In the genomic region with DNA sequence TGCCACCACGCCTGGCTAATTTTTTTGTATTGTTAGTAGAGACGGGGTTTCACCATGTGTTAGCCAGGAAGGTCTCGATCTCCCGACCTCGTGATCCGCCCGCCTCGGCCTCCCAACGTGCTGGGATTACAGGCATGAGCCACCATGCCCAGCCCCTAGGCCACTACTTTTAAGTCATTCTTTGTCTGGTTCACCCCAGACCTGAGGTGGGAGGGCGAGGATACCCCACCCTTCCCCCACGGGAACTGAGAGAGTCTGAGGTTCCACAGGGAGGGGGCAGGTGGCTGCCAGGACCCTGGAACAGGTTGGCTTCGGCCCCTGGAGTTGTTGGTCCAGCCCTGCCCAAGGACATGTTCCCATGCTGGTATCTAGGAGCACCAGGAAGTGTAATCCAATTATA, we compare ENCODE assay signal across 28 cellular contexts. TPM values are rescaled to one million over a fixed set of nuclear protein-coding genes. Genes with fewer than 3 reads are reported as not detected.
DNase-seq lines count a peak whose midpoint lies in the region; ATAC-seq, FAIRE-seq and TF ChIP-seq lines count a peak whose summit lies in the region.
"Had no signal": no experiment of that assay in that cellular context is flagged by ENCODE, and none has a peak within 500 bp of the region (broad histone marks: within the 10 kb centered on the region; RNA-seq: fewer than 3 reads in every experiment).

No MANE protein-coding gene starts in this region.

- no peak overlapping the region for H3K18ac ChIP-seq in neuronal stem cell (ENCODE audit: low read length)

- H2BK15ac ChIP-seq in neuronal stem cell (ENCODE audit: low read length): no peak overlapping the region

- no peak overlapping the region for H4K8ac ChIP-seq in neuronal stem cell (ENCODE audit: low read depth, low read length)

- peaks cover 3% of the 10 kb centered on the region for H3K4me1 Mint-ChIP-seq in T-helper 17 cell
- H3K4me1 Mint-ChIP-seq: IgD-negative memory B cell had no signal

- H2AK5ac ChIP-seq in neuronal stem cell (ENCODE audit: low read depth, low read length): no peak overlapping the region

- H3K27ac Mint-ChIP-seq in T-helper 17 cell: peak overlapping the region; percentile 24
- H3K27ac Mint-ChIP-seq: CD4-positive, alpha-beta T cell; IgD-negative memory B cell had no signal

- H3K27ac ChIP-seq in kidney (ENCODE audit: low read depth in 2 of 2, low read length in 2 of 2) (no peak overlapping the region), sigmoid colon (no peak overlapping the region), neuronal stem cell (replicated peaks; ENCODE audit: low read length) (no peak overlapping the region)
- H3K27ac ChIP-seq: 22Rv1, BLaER1, GM23248 had no signal

- in situ Hi-C loops in G401 (cut with HindIII; ENCODE audit: low sequenced_read_pairs): no loop called here

- H4K91ac ChIP-seq in neuronal stem cell (ENCODE audit: low read depth, low read length, poor library complexity): no peak overlapping the region

- no peaks in the 10 kb centered on the region for H3K27me3 Mint-ChIP-seq in T-helper 17 cell

- FAIRE-seq in kidney (lab: Jason Lieb, UNC): no peak
- FAIRE-seq: GM12891, RCC 7860 had no signal

- 86 to 90% methylated on average over 12 of the region's 12 CpGs for WGBS in sigmoid colon, 2 donors
- no CpG with 5 or more reads among the region's 12 CpGs for WGBS in neuronal stem cell (ENCODE audit: extremely low coverage in 2 of 2, insufficient read length in 2 of 2, insufficient replicate concordance in 1 of 2), 2 donors

- no peak for ATAC-seq in T-helper 17 cell

- H3K4ac ChIP-seq in neuronal stem cell (ENCODE audit: low read length): no peak overlapping the region

- H3K36me3 ChIP-seq in kidney (ENCODE audit: control insufficient read depth in 1 of 2, insufficient read depth in 2 of 2, low read length in 2 of 2) (no peaks in the 10 kb centered on the region), sigmoid colon (no peaks in the 10 kb centered on the region), neuronal stem cell (replicated peaks in 1 of 2; ENCODE audit: control insufficient read depth in 2 of 2, insufficient read depth in 2 of 2, low read length in 2 of 2) (no peaks in the 10 kb centered on the region)
- H3K36me3 ChIP-seq: BLaER1 had no signal

- no peak overlapping the region for H3K4me2 ChIP-seq in neuronal stem cell (ENCODE audit: insufficient read depth, low read length, poor library complexity, severe bottlenecking)
- H3K4me2 ChIP-seq: BLaER1 had no signal

- H2AFZ ChIP-seq in neuronal stem cell (ENCODE audit: low read length): no peak overlapping the region
- H2AFZ ChIP-seq: GM23248 had no signal

- no peak overlapping the region for H2BK5ac ChIP-seq in neuronal stem cell (ENCODE audit: low read length)

- H2BK120ac ChIP-seq in neuronal stem cell (ENCODE audit: low read depth, low read length): no peak overlapping the region

- TF ChIP-seq EP300 in sigmoid colon (IDR thresholded peaks at IDR 0.05): no peak

- no peak for TF ChIP-seq CTCF in kidney (IDR thresholded peaks at IDR 0.05; ENCODE audit: borderline replicate concordance, extremely low read depth, insufficient read depth)
- TF ChIP-seq CTCF in sigmoid colon (IDR thresholded peaks at IDR 0.05): no peak
- TF ChIP-seq CTCF in GM10266 (IDR thresholded peaks at IDR 0.05; ENCODE audit: control insufficient read depth, insufficient read depth, low read depth, missing control alignments): no peak

- H3K4me1 ChIP-seq in kidney (ENCODE audit: control insufficient read depth in 1 of 2, insufficient read depth in 1 of 2, low read depth in 1 of 2, low read length in 2 of 2) (no peaks in the 10 kb centered on the region), sigmoid colon (peaks cover 0 to 9% (median 3%) of the 10 kb centered on the region in 4 donors), neuronal stem cell (ENCODE audit: control insufficient read depth in 2 of 2, insufficient read depth in 1 of 2, low read depth in 1 of 2, low read length in 2 of 2) (no peaks in the 10 kb centered on the region)

- no peaks in the 10 kb centered on the region for H3K36me3 Mint-ChIP-seq in T-helper 17 cell (ENCODE audit: low read depth)

- intact Hi-C loops in kidney (cut with DNase I) (no loop called here), sigmoid colon (cut with DNase I) (no loop called here)

- H3K23ac ChIP-seq in neuronal stem cell (ENCODE audit: low read depth, low read length, poor library complexity): no peak overlapping the region

- H3K4me3 Mint-ChIP-seq in T-helper 17 cell: no peak overlapping the region
- H3K4me3 Mint-ChIP-seq: CD4-positive, alpha-beta T cell; IgD-negative memory B cell had no signal

- H3K27me3 ChIP-seq in sigmoid colon: no peaks in the 10 kb centered on the region
- H3K27me3 ChIP-seq in neuronal stem cell (ENCODE audit: control insufficient read depth in 3 of 3, insufficient read depth in 3 of 3, low read depth in 1 of 3, low read length in 3 of 3): no peaks in the 10 kb centered on the region
- H3K27me3 ChIP-seq: BLaER1 had no signal

- H3K9me3 ChIP-seq in T-helper 17 cell (ENCODE audit: control insufficient read depth, low read length, poor library complexity, severe bottlenecking) (no peaks in the 10 kb centered on the region), kidney (ENCODE audit: control insufficient read depth in 1 of 2, low read length in 2 of 2) (no peaks in the 10 kb centered on the region), sigmoid colon (no peaks in the 10 kb centered on the region), neuronal stem cell (replicated peaks in 1 of 2; ENCODE audit: control insufficient read depth in 2 of 2, insufficient read depth in 1 of 2, low read depth in 1 of 2, low read length in 2 of 2) (no peaks in the 10 kb centered on the region)
- H3K9me3 ChIP-seq: BLaER1 had no signal

- no peak overlapping the region for H3K4me3 ChIP-seq in kidney (ENCODE audit: low read length in 2 of 2)
- no peak overlapping the region for H3K4me3 ChIP-seq in sigmoid colon
- no peak overlapping the region for H3K4me3 ChIP-seq in neuronal stem cell (ENCODE audit: low read length in 2 of 2)
- H3K4me3 ChIP-seq: BLaER1, GM23248 had no signal

- TF ChIP-seq POLR2A in sigmoid colon (IDR thresholded peaks at IDR 0.05): no peak

- H3K9ac ChIP-seq in kidney (ENCODE audit: low read length in 2 of 2) (no peak overlapping the region), neuronal stem cell (ENCODE audit: low read depth, low read length, poor library complexity) (no peak overlapping the region)
- H3K9ac ChIP-seq: BLaER1, GM23248 had no signal

- H3K79me1 ChIP-seq in neuronal stem cell (ENCODE audit: low read depth, low read length): no peaks in the 10 kb centered on the region

- H3K14ac ChIP-seq in neuronal stem cell (ENCODE audit: low read length): no peak overlapping the region

- DNase-seq in activated effector memory CD4-positive, alpha-beta T cell treated with anti-CD3 and anti-CD28 coated beads, Interleukin-2, amount 50 U/mL, for 16 hours: peak; percentile 27
- DNase-seq in activated effector memory CD4-positive, alpha-beta T cell treated with Interleukin-2 at 50 U/mL for 16 hours: no peak
- no peak for DNase-seq in T-helper 17 cell
- DNase-seq in kidney: peak; percentile 34
- peak; percentile 50 for DNase-seq in sigmoid colon
- DNase-seq in GM10266 (ENCODE audit: extremely low spot score): no peak
- DNase-seq in neuronal stem cell (ENCODE audit: low spot score): no peak
- no peak for DNase-seq in G401 (ENCODE audit: low spot score)
- DNase-seq: ACHN; CD4-positive, alpha-beta T cell; COR-L47; DMS 273 treated with DMSO at 0.1 percent for 48 hours; DMS79 treated with DMSO at 0.1 percent for 48 hours; GM23248; HCEC 1CT; Karpas-422; MV-4-11; NCI-H1105 treated with DMSO at 0.1 percent for 48 hours; NCI-H2029 treated with DMSO at 0.1 percent for 48 hours; NCI-H2171; NCI-H526 treated with DMSO at 0.1 percent for 48 hours; OCI-M1; SHP77 treated with DMSO at 0.1 percent for 48 hours had no signal

- no peak overlapping the region for H2BK12ac ChIP-seq in neuronal stem cell (ENCODE audit: low read length)

RNA-seq across cellular contexts. Expression of a gene that starts 7.7 kb away (rescaled TPM):
- total RNA-seq in T-helper 17 cell: under 1 TPM; 0.32 to 0.34 TPM
- total RNA-seq in kidney: 58.7 TPM
- 11.0 TPM for polyA plus RNA-seq in kidney (ENCODE audit: insufficient read depth, low read depth, low replicate concordance)
- 10 to 100 TPM; 29.9 to 91.1 (median 50.7) TPM for total RNA-seq in sigmoid colon
- polyA plus RNA-seq in sigmoid colon: 10 to 100 TPM in 1 of 3 donors, 1 to 10 TPM in 2; 2.4 to 29.8 (median 6.5) TPM
- 63.6 TPM for polyA plus RNA-seq in neuronal stem cell (2013, experiment 1 of 2)
- 63.6 TPM for polyA plus RNA-seq in neuronal stem cell (2013, experiment 2 of 2)
- 23.0 and 26.6 TPM in 2 replicates for total RNA-seq in G401 (2014; rRNA removed; shearing (Covaris generic))
- polyA plus RNA-seq: IgD-negative memory B cell had no signal

Comparison
In these comparisons a context has a peak if more than half of its experiments do, and no peak if none do; other contexts are left out.
1. DNase-seq: peak in activated effector memory CD4-positive, alpha-beta T cell treated with anti-CD3 and anti-CD28 coated beads, Interleukin-2, amount 50 U/mL, for 16 hours (single experiment), kidney (single experiment) and sigmoid colon (single experiment); none in activated effector memory CD4-positive, alpha-beta T cell treated with Interleukin-2 at 50 U/mL for 16 hours (single experiment), T-helper 17 cell (0 of 3), GM10266 (single experiment), neuronal stem cell (single experiment) and G401 (single experiment).
2. RNA of a gene that starts 7.7 kb away (total RNA-seq): 58.7 TPM in kidney (single experiment), 29.9 to 91.1 TPM in sigmoid colon and 23.0 to 26.6 TPM in G401; 0.32 to 0.34 TPM in T-helper 17 cell; every median in the first group is over 10 times any median in the second.